1 cellular context compared by ENCODE assay signal in genomic region chr7:94008537-94008936, GRCh38.
TF ChIP-seq lines count a peak whose summit lies in the region.

No MANE protein-coding gene starts in this region.

TF ChIP-seq in endothelial cell of umbilical vein, 7 proteins besides CTCF, POLR2A, EP300 and RAD21 (continued from another document):
- TF ChIP-seq MAX (IDR thresholded peaks at IDR 0.05; ENCODE audit: insufficient read depth, insufficient read length) (no peak), JUN (IDR thresholded peaks at IDR 0.05; ENCODE audit: borderline replicate concordance, insufficient read depth, insufficient read length, low read depth) (no peak)
